ENCODE assay signal across 20 cellular contexts in the genomic region with DNA sequence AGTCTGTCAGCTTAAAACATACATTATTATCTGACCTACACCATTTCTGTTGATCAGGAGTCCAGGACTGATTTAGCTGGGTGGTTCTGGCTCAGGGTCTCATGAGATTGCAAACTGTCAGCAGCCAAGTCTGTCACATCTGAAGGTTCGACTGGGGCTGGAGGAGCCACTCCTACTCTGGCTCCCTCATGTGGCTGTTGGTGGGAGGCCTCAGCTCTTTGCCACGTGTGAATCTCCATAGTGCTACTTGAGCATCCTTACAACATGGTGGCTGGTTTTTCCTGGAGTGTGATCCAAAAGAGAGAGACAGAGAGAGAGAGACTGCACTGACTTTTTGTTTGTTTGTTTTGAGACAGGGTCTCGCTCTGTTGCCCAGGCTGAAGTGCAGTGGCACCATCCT.
DNase-seq lines count a peak whose midpoint lies in the region; ATAC-seq and TF ChIP-seq lines count a peak whose summit lies in the region.
"Had no signal": no experiment of that assay in that cellular context is flagged by ENCODE, and none has a peak within 500 bp of the region (broad histone marks: within the 10 kb centered on the region; RNA-seq: fewer than 3 reads in every experiment).

No MANE protein-coding gene starts in this region.

- H3K9me3 Mint-ChIP-seq in chondrocyte (ENCODE audit: low read depth), result peaks cover 9% of the 10 kb centered on the region

- DNase-seq in BE2C (no peak), GM12865 (ENCODE audit: low read depth) (peak; percentile 23), NB4 (ENCODE audit: low read depth) (peak; percentile 30), chondrocyte (ENCODE audit: low spot score) (no peak), left cardiac atrium (no peak), tibial artery (no peak), NCI-H2081 treated with DMSO at 0.1 percent for 48 hours (lab: John Stamatoyannopoulos, UW) (no peak), colonic mucosa (no peak)
- DNase-seq: activated CD4-positive, alpha-beta T cell treated with anti-CD3 and anti-CD28 coated beads for 1 hour; activated CD8-positive, alpha-beta memory T cell treated with anti-CD3 and anti-CD28 coated beads, Interleukin-2, amount 50 U/mL, for 48 hours; activated gamma-delta T cell treated with Interleukin-2 at 50 U/mL for 16 hours; cerebellar nuclear complex; hypothalamus; left colon; NCI-H1092; SHP77; stimulated activated naive CD4-positive, alpha-beta T cell treated with Interleukin-2 at 50 U/mL for 16 hours; T-helper 17 cell; trophoblast cell had no signal

- ATAC-seq in left cardiac atrium, result no peak
- ATAC-seq: left colon, T-helper 17 cell had no signal

- peaks cover 3% of the 10 kb centered on the region for H3K36me3 Mint-ChIP-seq in chondrocyte (ENCODE audit: low read depth)

- peaks cover 5% of the 10 kb centered on the region for H3K4me1 Mint-ChIP-seq in chondrocyte (ENCODE audit: low read depth)
- H3K4me1 Mint-ChIP-seq: T-helper 17 cell had no signal

- TF ChIP-seq POLR2A in NB4 (IDR thresholded peaks at IDR 0.05; ENCODE audit: extremely low read depth, insufficient read length), result no peak

- H3K27ac ChIP-seq in tibial artery (no peak overlapping the region), colonic mucosa (no peak overlapping the region)
- H3K27ac ChIP-seq: BLaER1 treated with 17β-estradiol and CSF1 and Interleukin-3, amounts not matched to agents 10 nM and 100 nM had no signal

- H3K36me3 ChIP-seq in BE2C, result no peaks in the 10 kb centered on the region
- no peaks in the 10 kb centered on the region for H3K36me3 ChIP-seq in tibial artery
- no peaks in the 10 kb centered on the region for H3K36me3 ChIP-seq in colonic mucosa
- H3K36me3 ChIP-seq: BLaER1 treated with 17β-estradiol and CSF1 and Interleukin-3, amounts not matched to agents 10 nM and 100 nM had no signal

- H3K9me3 ChIP-seq in BE2C (peaks cover 6% of the 10 kb centered on the region; the same call in 1 of the 2 replicates), tibial artery (peaks cover 0 to 5% (median 3%) of the 10 kb centered on the region in 3 donors), colonic mucosa (no peaks in the 10 kb centered on the region)

- no peak overlapping the region for H3K27ac Mint-ChIP-seq in chondrocyte (ENCODE audit: unreplicated experiment)
- H3K27ac Mint-ChIP-seq: T-helper 17 cell had no signal

- intact Hi-C loops in left cardiac atrium (cut with DNase I), result no loop called here
- intact Hi-C loops in tibial artery (cut with DNase I; ENCODE audit: low total_unique reads), result loop anchor here (5.0 kb wide), 1 partner anchor 340 kb away; no protein-coding TSS in a partner anchor
- intact Hi-C loops in colonic mucosa (cut with DNase I), result no loop called here

- no peak overlapping the region for H3K9ac ChIP-seq in colonic mucosa (ENCODE audit: low read depth in 2 of 2, low read length in 2 of 2)
- H3K9ac ChIP-seq: BLaER1 treated with 17β-estradiol and CSF1 and Interleukin-3, amounts not matched to agents 10 nM and 100 nM had no signal

- no peak overlapping the region for H3K4me3 ChIP-seq in BE2C (ENCODE audit: low read depth, low read length)
- no peak overlapping the region for H3K4me3 ChIP-seq in GM12865 (ENCODE audit: low read depth, low read length)
- no peak overlapping the region for H3K4me3 ChIP-seq in NB4 (ENCODE audit: low read depth, low read length)
- no peak overlapping the region for H3K4me3 ChIP-seq in tibial artery
- H3K4me3 ChIP-seq in colonic mucosa, result no peak overlapping the region
- H3K4me3 ChIP-seq: BLaER1 treated with 17β-estradiol and CSF1 and Interleukin-3, amounts not matched to agents 10 nM and 100 nM had no signal

- peaks cover 14% of the 10 kb centered on the region for H3K27me3 Mint-ChIP-seq in chondrocyte (ENCODE audit: low read depth)

- TF ChIP-seq CTCF in BE2C (IDR thresholded peaks at IDR 0.05; ENCODE audit: low read depth, low read length) (peak; percentile 37), GM12865 (IDR thresholded peaks at IDR 0.05; ENCODE audit: insufficient read depth, low read depth, low read length, missing control alignments) (no peak), NB4 (IDR thresholded peaks at IDR 0.05; ENCODE audit: low read depth, low read length) (peak; percentile 30), chondrocyte (IDR thresholded peaks at IDR 0.05) (peak; percentile 23), tibial artery (IDR thresholded peaks at IDR 0.05) (no peak), colonic mucosa (IDR thresholded peaks at IDR 0.05) (no peak)

- H3K4me3 Mint-ChIP-seq in chondrocyte (ENCODE audit: unreplicated experiment), result no peak overlapping the region
- H3K4me3 Mint-ChIP-seq: T-helper 17 cell had no signal

- H3K4me1 ChIP-seq in BE2C (no peaks in the 10 kb centered on the region), tibial artery (peaks cover 0 to 11% (median 9%) of the 10 kb centered on the region in 4 donors), colonic mucosa (no peaks in the 10 kb centered on the region)

- H3K27me3 ChIP-seq in BE2C (peaks cover 8% of the 10 kb centered on the region), tibial artery (peaks cover 0 to 57% of the 10 kb centered on the region in 2 donors), colonic mucosa (no peaks in the 10 kb centered on the region)
- H3K27me3 ChIP-seq: BLaER1 treated with 17β-estradiol and CSF1 and Interleukin-3, amounts not matched to agents 10 nM and 100 nM had no signal

Comparison
In these comparisons a context has a peak if more than half of its experiments do, and no peak if none do; other contexts are left out.
1. DNase-seq: peak in GM12865 (single experiment) and NB4 (single experiment); none in BE2C (single experiment), chondrocyte (single experiment), left cardiac atrium (single experiment), tibial artery (0 of 2), NCI-H2081 treated with DMSO at 0.1 percent for 48 hours (single experiment) and colonic mucosa (single experiment).
2. CTCF ChIP-seq: peak in BE2C (single experiment), NB4 (single experiment) and chondrocyte (single experiment); none in GM12865 (single experiment), tibial artery (0 of 2) and colonic mucosa (single experiment).